18 cellular contexts compared by ENCODE assay signal in the genomic region with DNA sequence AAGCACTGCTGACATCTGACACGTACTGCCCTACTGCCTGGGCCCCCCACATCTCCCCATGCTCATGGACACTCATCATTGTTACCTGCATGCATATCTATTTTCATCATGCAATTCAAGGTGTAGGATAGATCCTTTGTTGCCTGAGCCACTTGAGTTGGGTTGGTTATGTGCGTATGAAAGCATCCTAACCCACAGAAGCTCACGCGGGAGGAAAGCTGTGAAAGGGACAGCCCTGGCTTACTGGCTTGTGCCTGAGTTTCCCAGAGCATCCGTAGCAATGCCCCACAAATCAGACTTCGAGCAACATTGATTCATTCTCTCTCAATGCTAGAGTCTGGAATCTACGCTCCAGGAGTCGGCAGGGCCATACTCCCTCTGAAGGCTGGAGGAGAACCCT.
"Had no signal": no experiment of that assay in that cellular context is flagged by ENCODE, and none has a peak within 500 bp of the region (broad histone marks: within the 10 kb centered on the region; RNA-seq: fewer than 3 reads in every experiment).

No MANE protein-coding gene starts in this region.

- H3K9me3 ChIP-seq: esophagus squamous epithelium, sigmoid colon, stomach, thoracic aorta, transverse colon had no signal

- H3K9me3 Mint-ChIP-seq: dendritic cell treated with granulocyte-macrophage colony-stimulating factor and Interleukin-4, amounts not matched to agents 40 ng/mL and 50 ng/mL, for 4 days; effector memory CD8-positive, alpha-beta T cell; nephron progenitor cell had no signal

- H3K4me1 ChIP-seq: sigmoid colon, stomach, transverse colon had no signal

- H3K27ac ChIP-seq: epithelial cell of prostate, esophagus squamous epithelium, hepatocyte, sigmoid colon, skin epidermis, stomach, thoracic aorta, transverse colon had no signal

- H3K27ac Mint-ChIP-seq: dendritic cell treated with granulocyte-macrophage colony-stimulating factor and Interleukin-4, amounts not matched to agents 40 ng/mL and 50 ng/mL, for 4 days; effector memory CD8-positive, alpha-beta T cell; nephron progenitor cell had no signal

- H2AFZ ChIP-seq: hepatocyte had no signal

- H3K27me3 Mint-ChIP-seq: dendritic cell treated with granulocyte-macrophage colony-stimulating factor and Interleukin-4, amounts not matched to agents 40 ng/mL and 50 ng/mL, for 4 days had no signal

- H3K4me1 Mint-ChIP-seq: naive thymus-derived CD4-positive, alpha-beta T cell had no signal

- H3K4me3 Mint-ChIP-seq: dendritic cell treated with granulocyte-macrophage colony-stimulating factor and Interleukin-4, amounts not matched to agents 40 ng/mL and 50 ng/mL, for 4 days; effector memory CD8-positive, alpha-beta T cell; naive thymus-derived CD4-positive, alpha-beta T cell; nephron progenitor cell had no signal

- H3K79me2 ChIP-seq: hepatocyte had no signal

- H3K4me3 ChIP-seq: esophagus squamous epithelium, hepatocyte, sigmoid colon, skin epidermis, stomach, thoracic aorta, transverse colon had no signal

- ATAC-seq: effector memory CD8-positive, alpha-beta T cell; left colon; naive thymus-derived CD4-positive, alpha-beta T cell had no signal

- H3K27me3 ChIP-seq: hepatocyte, sigmoid colon, transverse colon had no signal

- H3K36me3 Mint-ChIP-seq: naive thymus-derived CD4-positive, alpha-beta T cell had no signal

- DNase-seq: effector memory CD8-positive, alpha-beta T cell; esophagus squamous epithelium; foreskin melanocyte; head of caudate nucleus; left colon; mesendoderm; naive thymus-derived CD4-positive, alpha-beta T cell; nephron progenitor cell; sigmoid colon; stimulated activated CD4-positive, alpha-beta T cell treated with anti-CD3 and anti-CD28 coated beads, Interleukin-12 subunit alpha, Interleukin-12 subunit beta, amount 100 ng/mL, for 4 hours; stimulated activated naive CD4-positive, alpha-beta T cell; stomach; transverse colon had no signal

- H3K36me3 ChIP-seq: esophagus squamous epithelium, sigmoid colon, stomach, thoracic aorta, transverse colon had no signal

- H3K4me2 ChIP-seq: hepatocyte had no signal
